ENCODE assay signal across 25 cellular contexts in genomic region chr6:134729590-134729989, GRCh38.
DNase-seq lines count a peak whose midpoint lies in the region; ATAC-seq and TF ChIP-seq lines count a peak whose summit lies in the region.
"Had no signal": no experiment of that assay in that cellular context is flagged by ENCODE, and none has a peak within 500 bp of the region (broad histone marks: within the 10 kb centered on the region; RNA-seq: fewer than 3 reads in every experiment).

No MANE protein-coding gene starts in this region.

- DNase-seq in Ammon's horn (ENCODE audit: low spot score): peak; percentile 40
- peak; percentile 67 for DNase-seq in G401 (ENCODE audit: low spot score)
- peak; percentile 40 for DNase-seq in NCI-H446 treated with DMSO at 0.1 percent for 48 hours (lab: John Stamatoyannopoulos, UW)
- peak; percentile 23 for DNase-seq in fibroblast of mammary gland (ENCODE audit: low read depth)
- DNase-seq in AG08396 (ENCODE audit: low spot score): no peak
- no peak for DNase-seq in activated CD8-positive, alpha-beta T cell treated with anti-CD3 and anti-CD28 coated beads for 36 hours
- DNase-seq in left lobe of liver (ENCODE audit: low spot score): no peak
- DNase-seq: activated CD4-positive, alpha-beta T cell treated with anti-CD3 and anti-CD28 coated beads for 48 hours; activated effector memory CD4-positive, alpha-beta T cell treated with Interleukin-2 at 50 U/mL for 16 hours; amygdala; cortex of kidney; effector memory CD4-positive, alpha-beta T cell; glutamatergic neuron; left colon; MV-4-11; stimulated activated naive CD4-positive, alpha-beta T cell treated with Interleukin-2 at 50 U/mL for 16 hours; T-cell had no signal

- no peak overlapping the region for H3K4me3 ChIP-seq in fibroblast of mammary gland (ENCODE audit: control insufficient read depth, low read depth, low read length)
- H3K4me3 ChIP-seq: BLaER1 treated with 17β-estradiol and CSF1 and Interleukin-3, amounts not matched to agents 10 nM and 100 nM; cardiac muscle cell; SJSA1; smooth muscle cell; thoracic aorta; vagina had no signal

- H3K27ac Mint-ChIP-seq in activated CD8-positive, alpha-beta T cell treated with anti-CD3 and anti-CD28 coated beads for 36 hours: no peak overlapping the region
- H3K27ac Mint-ChIP-seq: activated naive CD4-positive, alpha-beta T cell treated with anti-CD3 and anti-CD28 coated beads, Interleukin-2, amount 50 U/mL, for 72 hours; T-cell had no signal

- H3K9me3 Mint-ChIP-seq in activated CD8-positive, alpha-beta T cell treated with anti-CD3 and anti-CD28 coated beads for 36 hours: no peaks in the 10 kb centered on the region
- H3K9me3 Mint-ChIP-seq: activated naive CD4-positive, alpha-beta T cell treated with anti-CD3 and anti-CD28 coated beads, Interleukin-2, amount 50 U/mL, for 72 hours; neural crest cell; T-cell had no signal

- H3K27me3 Mint-ChIP-seq in activated CD8-positive, alpha-beta T cell treated with anti-CD3 and anti-CD28 coated beads for 36 hours: peaks cover 7% of the 10 kb centered on the region

- CTCF ChIA-PET in activated CD8-positive, alpha-beta T cell treated with anti-CD3 and anti-CD28 coated beads for 36 hours (lab: Charles Lee): no interaction called here

- no peak for TF ChIP-seq CTCF in fibroblast of mammary gland (conservative IDR thresholded peaks at IDR 0.05; ENCODE audit: control insufficient read depth, insufficient read depth, low read depth, low read length)
- no peak for TF ChIP-seq CTCF in activated CD8-positive, alpha-beta T cell treated with anti-CD3 and anti-CD28 coated beads for 36 hours (IDR thresholded peaks at IDR 0.05)

- H3K4me1 Mint-ChIP-seq in activated CD8-positive, alpha-beta T cell treated with anti-CD3 and anti-CD28 coated beads for 36 hours (ENCODE audit: low read depth): no peaks in the 10 kb centered on the region
- H3K4me1 Mint-ChIP-seq: T-cell had no signal

- intact Hi-C loops in activated CD8-positive, alpha-beta T cell treated with anti-CD3 and anti-CD28 coated beads for 36 hours (cut with micrococcal nuclease): no loop called here

- H3K4me3 Mint-ChIP-seq in activated CD8-positive, alpha-beta T cell treated with anti-CD3 and anti-CD28 coated beads for 36 hours: no peak overlapping the region
- H3K4me3 Mint-ChIP-seq: neural crest cell, T-cell had no signal

- H3K36me3 Mint-ChIP-seq in activated CD8-positive, alpha-beta T cell treated with anti-CD3 and anti-CD28 coated beads for 36 hours (ENCODE audit: low read depth): no peaks in the 10 kb centered on the region
- H3K36me3 Mint-ChIP-seq: activated naive CD4-positive, alpha-beta T cell treated with anti-CD3 and anti-CD28 coated beads, Interleukin-2, amount 50 U/mL, for 72 hours; T-cell had no signal

- no peak for ATAC-seq in activated CD8-positive, alpha-beta T cell treated with anti-CD3 and anti-CD28 coated beads for 36 hours
- no peak for ATAC-seq in left lobe of liver
- ATAC-seq: activated naive CD4-positive, alpha-beta T cell treated with anti-CD3 and anti-CD28 coated beads, Interleukin-2, amount 50 U/mL, for 72 hours; left colon; T-cell had no signal

- in situ Hi-C loops in G401 (cut with HindIII; ENCODE audit: low sequenced_read_pairs): no loop called here

- POLR2A ChIA-PET in activated CD8-positive, alpha-beta T cell treated with anti-CD3 and anti-CD28 coated beads for 36 hours (lab: Charles Lee): no interaction called here

Comparison
In these comparisons a context has a peak if more than half of its experiments do, and no peak if none do; other contexts are left out.
1. DNase-seq: peak in Ammon's horn (single experiment), G401 (single experiment), NCI-H446 treated with DMSO at 0.1 percent for 48 hours (single experiment) and fibroblast of mammary gland (single experiment); none in AG08396 (single experiment), activated CD8-positive, alpha-beta T cell treated with anti-CD3 and anti-CD28 coated beads for 36 hours (single experiment) and left lobe of liver (single experiment).